31 cellular contexts compared by ENCODE assay signal in the genomic region with DNA sequence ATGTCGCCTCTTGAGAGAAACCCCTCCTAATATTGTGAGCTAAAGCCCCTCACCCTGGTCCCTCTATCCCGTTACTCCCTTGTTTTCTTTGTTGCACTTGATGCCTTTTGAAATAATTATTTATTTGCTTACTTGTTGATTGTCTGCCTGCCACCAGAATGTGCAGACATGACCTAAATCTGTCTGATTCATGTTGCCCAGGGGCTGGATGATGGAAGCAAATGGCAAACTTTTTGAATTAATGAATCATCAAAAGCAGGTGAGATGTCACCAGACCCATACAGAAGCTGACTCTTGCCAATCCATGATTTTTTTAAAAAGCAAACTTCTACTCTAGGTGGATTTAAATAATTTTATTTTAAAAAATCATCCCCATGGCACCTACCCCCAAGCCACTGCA. TPM values are rescaled to one million over a fixed set of nuclear protein-coding genes. Genes with fewer than 3 reads are reported as not detected.
DNase-seq lines count a peak whose midpoint lies in the region; ATAC-seq and TF ChIP-seq lines count a peak whose summit lies in the region.
"Had no signal": no experiment of that assay in that cellular context is flagged by ENCODE, and none has a peak within 500 bp of the region (broad histone marks: within the 10 kb centered on the region; RNA-seq: fewer than 3 reads in every experiment).

No MANE protein-coding gene starts in this region.

- H3K14ac ChIP-seq in trophoblast cell (ENCODE audit: low read length) = no peak overlapping the region

- no peak overlapping the region for H3K18ac ChIP-seq in trophoblast cell (ENCODE audit: low read length)

- no peak for TF ChIP-seq CTCF in RWPE1 (conservative IDR thresholded peaks at IDR 0.05; ENCODE audit: low read depth)

- H3K4me1 Mint-ChIP-seq in activated T-cell treated with anti-CD3 and anti-CD28 coated beads, Interleukin-2, amount 50 U/mL, for 24 hours (ENCODE audit: low read depth) = no peaks in the 10 kb centered on the region
- H3K4me1 Mint-ChIP-seq in activated T-cell treated with anti-CD3 and anti-CD28 coated beads, Interleukin-2, amount 50 U/mL, for 4 hours (ENCODE audit: low read depth) = no peaks in the 10 kb centered on the region
- H3K4me1 Mint-ChIP-seq: H9; stimulated activated naive B cell treated with anti-CD40 and anti-IgM and Interleukin-4, amounts not matched to agents 10 μg/mL and 1 μg/mL and 100 μg/mL, for 72 hours had no signal

- POLR2A ChIA-PET in RWPE1 (lab: Yijun Ruan, JAX; ENCODE audit: low non-redundant PET) = no interaction called here

- no peak overlapping the region for H4K91ac ChIP-seq in trophoblast cell (ENCODE audit: low read depth, low read length)

- no peak overlapping the region for H2AFZ ChIP-seq in trophoblast cell (ENCODE audit: insufficient read depth, low read length, poor library complexity)

- no peak overlapping the region for H3K4me3 Mint-ChIP-seq in activated T-cell treated with anti-CD3 and anti-CD28 coated beads, Interleukin-2, amount 50 U/mL, for 24 hours
- no peak overlapping the region for H3K4me3 Mint-ChIP-seq in activated T-cell treated with anti-CD3 and anti-CD28 coated beads, Interleukin-2, amount 50 U/mL, for 4 hours
- H3K4me3 Mint-ChIP-seq: activated naive CD8-positive, alpha-beta T cell treated with anti-CD3 and anti-CD28 coated beads, Interleukin-2, amount 10 ng/mL, durations not matched to agents 7 days and 5 days; H9; naive thymus-derived CD8-positive, alpha-beta T cell; stimulated activated naive B cell treated with anti-CD40 and anti-IgM and Interleukin-4, amounts not matched to agents 10 μg/mL and 1 μg/mL and 100 μg/mL, for 72 hours had no signal

- no peak overlapping the region for H3K4ac ChIP-seq in trophoblast cell (ENCODE audit: low read depth, low read length)

- H4K8ac ChIP-seq in trophoblast cell (ENCODE audit: low read depth, low read length) = no peak overlapping the region

- DNase-seq in activated T-cell treated with anti-CD3 and anti-CD28 coated beads, Interleukin-2, amount 50 U/mL, for 24 hours = no peak
- DNase-seq in activated T-cell treated with anti-CD3 and anti-CD28 coated beads, Interleukin-2, amount 50 U/mL, for 4 hours = no peak
- DNase-seq in RWPE1 (ENCODE audit: low spot score) (peak; percentile 41), epithelial cell of prostate (ENCODE audit: low read depth, low spot score) (peak; percentile 44), trophoblast cell (peak; percentile 80 to 82), NCI-H748 (lab: John Stamatoyannopoulos, UW; ENCODE audit: unreplicated experiment) (no peak)
- DNase-seq: 8988T; activated CD4-positive, alpha-beta T cell treated with anti-CD3 and anti-CD28 coated beads, Interleukin-2, amount 50 U/mL, for 4 hours; activated CD4-positive, CD25-positive, alpha-beta regulatory T cell; activated naive CD8-positive, alpha-beta T cell treated with anti-CD3 and anti-CD28 coated beads, Interleukin-2, amount 10 ng/mL, durations not matched to agents 7 days and 5 days; C1 segment of cervical spinal cord; COR-L47; DMS53; effector CD8-positive, alpha-beta T cell; erythroblast; H9; Kasumi-1; NCI-H2107; NCI-H774; retina; RPMI8226; stimulated activated naive B cell treated with anti-CD40 and anti-IgM and Interleukin-4, amounts not matched to agents 10 μg/mL and 1 μg/mL and 100 μg/mL, for 72 hours; T-helper 1 cell; upper lobe of left lung had no signal

- H3K4me1 ChIP-seq in trophoblast cell (ENCODE audit: control insufficient read depth in 1 of 2, insufficient read depth in 2 of 2, low read length in 2 of 2) = no peaks in the 10 kb centered on the region

- no peaks in the 10 kb centered on the region for H3K27me3 Mint-ChIP-seq in activated T-cell treated with anti-CD3 and anti-CD28 coated beads, Interleukin-2, amount 50 U/mL, for 24 hours
- H3K27me3 Mint-ChIP-seq in activated T-cell treated with anti-CD3 and anti-CD28 coated beads, Interleukin-2, amount 50 U/mL, for 4 hours (ENCODE audit: low read depth) = no peaks in the 10 kb centered on the region
- H3K27me3 Mint-ChIP-seq: activated naive CD8-positive, alpha-beta T cell treated with anti-CD3 and anti-CD28 coated beads, Interleukin-2, amount 10 ng/mL, durations not matched to agents 7 days and 5 days; naive thymus-derived CD8-positive, alpha-beta T cell; stimulated activated naive B cell treated with anti-CD40 and anti-IgM and Interleukin-4, amounts not matched to agents 10 μg/mL and 1 μg/mL and 100 μg/mL, for 72 hours had no signal

- H3K79me2 ChIP-seq in trophoblast cell (ENCODE audit: control insufficient read depth, insufficient read depth, low read length, poor library complexity) = no peaks in the 10 kb centered on the region

- no peak overlapping the region for H3K27ac ChIP-seq in RWPE1
- H3K27ac ChIP-seq in epithelial cell of prostate = peak overlapping the region; percentile 46
- H3K27ac ChIP-seq in trophoblast cell (ENCODE audit: low read depth, low read length) = no peak overlapping the region
- H3K27ac ChIP-seq: cardiac muscle cell, coronary artery, upper lobe of left lung had no signal

- ATAC-seq in activated T-cell treated with anti-CD3 and anti-CD28 coated beads, Interleukin-2, amount 50 U/mL, for 4 hours = no peak
- no peak for ATAC-seq in HG03442 (IDR thresholded peaks at IDR 0.05; ENCODE audit: unreplicated experiment)
- ATAC-seq in HG02678 (IDR thresholded peaks at IDR 0.05; ENCODE audit: unreplicated experiment) = no peak
- ATAC-seq: HepG2; naive thymus-derived CD8-positive, alpha-beta T cell; stimulated activated naive B cell treated with anti-CD40 and anti-IgM and Interleukin-4, amounts not matched to agents 10 μg/mL and 1 μg/mL and 100 μg/mL, for 72 hours had no signal

- H3K23ac ChIP-seq in trophoblast cell (ENCODE audit: low read length) = no peak overlapping the region

- CTCF ChIA-PET in RWPE1 (lab: Yijun Ruan, JAX) = no interaction called here

- H3K27me3 ChIP-seq in trophoblast cell (ENCODE audit: insufficient read depth, low read length) = no peaks in the 10 kb centered on the region
- H3K27me3 ChIP-seq: cardiac muscle cell, upper lobe of left lung had no signal

- no peak overlapping the region for H3K4me3 ChIP-seq in trophoblast cell (ENCODE audit: low read depth, low read length)
- H3K4me3 ChIP-seq: cardiac muscle cell, coronary artery, upper lobe of left lung had no signal

- H3K4me2 ChIP-seq in trophoblast cell (ENCODE audit: low read length) = no peak overlapping the region

- H3K36me3 ChIP-seq in trophoblast cell (ENCODE audit: control insufficient read depth in 1 of 2, insufficient read depth in 2 of 2, low read length in 2 of 2) = peaks cover 28% of the 10 kb centered on the region in 2 experiments
- H3K36me3 ChIP-seq: cardiac muscle cell had no signal

- H3K9me3 ChIP-seq in trophoblast cell (ENCODE audit: insufficient read depth, low read depth, low read length) = peaks cover 4% of the 10 kb centered on the region
- H3K9me3 ChIP-seq: upper lobe of left lung had no signal

- no peaks in the 10 kb centered on the region for H3K9me3 Mint-ChIP-seq in activated T-cell treated with anti-CD3 and anti-CD28 coated beads, Interleukin-2, amount 50 U/mL, for 24 hours
- H3K9me3 Mint-ChIP-seq in activated T-cell treated with anti-CD3 and anti-CD28 coated beads, Interleukin-2, amount 50 U/mL, for 4 hours = no peaks in the 10 kb centered on the region
- H3K9me3 Mint-ChIP-seq: activated naive CD8-positive, alpha-beta T cell treated with anti-CD3 and anti-CD28 coated beads, Interleukin-2, amount 10 ng/mL, durations not matched to agents 7 days and 5 days; H9; naive thymus-derived CD8-positive, alpha-beta T cell; stimulated activated naive B cell treated with anti-CD40 and anti-IgM and Interleukin-4, amounts not matched to agents 10 μg/mL and 1 μg/mL and 100 μg/mL, for 72 hours had no signal

- H3K9ac ChIP-seq in trophoblast cell (ENCODE audit: low read length) = no peak overlapping the region

- H2BK120ac ChIP-seq in trophoblast cell (ENCODE audit: insufficient read depth, low read length, poor library complexity) = no peak overlapping the region

- H3K79me1 ChIP-seq in trophoblast cell (ENCODE audit: low read length) = no peaks in the 10 kb centered on the region

- WGBS in trophoblast cell (ENCODE audit: extremely low coverage, insufficient coverage, insufficient read length) = no CpG with 5 or more reads among the region's 2 CpGs

- H2BK12ac ChIP-seq in trophoblast cell (ENCODE audit: low read length) = no peak overlapping the region

- H3K36me3 Mint-ChIP-seq in activated T-cell treated with anti-CD3 and anti-CD28 coated beads, Interleukin-2, amount 50 U/mL, for 24 hours (ENCODE audit: low read depth) = peaks cover 46% of the 10 kb centered on the region
- H3K36me3 Mint-ChIP-seq in activated T-cell treated with anti-CD3 and anti-CD28 coated beads, Interleukin-2, amount 50 U/mL, for 4 hours (ENCODE audit: insufficient read depth) = peaks cover 13% of the 10 kb centered on the region
- H3K36me3 Mint-ChIP-seq: activated naive CD8-positive, alpha-beta T cell treated with anti-CD3 and anti-CD28 coated beads, Interleukin-2, amount 10 ng/mL, durations not matched to agents 7 days and 5 days had no signal

- H2AK5ac ChIP-seq in trophoblast cell (ENCODE audit: low read length) = no peak overlapping the region

- peak overlapping the region; percentile 5 for H3K27ac Mint-ChIP-seq in activated T-cell treated with anti-CD3 and anti-CD28 coated beads, Interleukin-2, amount 50 U/mL, for 24 hours
- H3K27ac Mint-ChIP-seq: activated naive CD8-positive, alpha-beta T cell treated with anti-CD3 and anti-CD28 coated beads, Interleukin-2, amount 10 ng/mL, durations not matched to agents 7 days and 5 days had no signal

- H4K12ac ChIP-seq in trophoblast cell (ENCODE audit: low read depth, low read length) = no peak overlapping the region

- no peak overlapping the region for H2BK5ac ChIP-seq in trophoblast cell (ENCODE audit: low read depth, low read length, poor library complexity)

RNA-seq across cellular contexts. Expression of gene GRIP2, which starts 49.3 kb away (rescaled TPM):
- not detected for total RNA-seq in activated T-cell treated with anti-CD3 and anti-CD28 coated beads, Interleukin-2, amount 50 U/mL, for 4 hours
- 0.19 and 0.23 TPM in 2 replicates for polyA plus RNA-seq in trophoblast cell (2013)
- total RNA-seq: activated naive CD8-positive, alpha-beta T cell treated with anti-CD3 and anti-CD28 coated beads, Interleukin-2, amount 10 ng/mL, durations not matched to agents 7 days and 5 days; mononuclear cell; naive thymus-derived CD8-positive, alpha-beta T cell had no signal
- polyA plus RNA-seq: cardiac muscle cell; naive thymus-derived CD8-positive, alpha-beta T cell had no signal

Comparison
In these comparisons a context has a peak if more than half of its experiments do, and no peak if none do; other contexts are left out.
1. DNase-seq: peak in RWPE1 (single experiment), epithelial cell of prostate (single experiment) and trophoblast cell (2 of 2); none in activated T-cell treated with anti-CD3 and anti-CD28 coated beads, Interleukin-2, amount 50 U/mL, for 24 hours (single experiment), activated T-cell treated with anti-CD3 and anti-CD28 coated beads, Interleukin-2, amount 50 U/mL, for 4 hours (single experiment) and NCI-H748 (single experiment).